Comparison of ENCODE assay signal across 8 cellular contexts in genomic region chr7:100167912-100168323, GRCh38. TPM values are rescaled to one million over a fixed set of nuclear protein-coding genes. Genes with fewer than 3 reads are reported as not detected.
DNase-seq lines count a peak whose midpoint lies in the region; ATAC-seq, FAIRE-seq and TF ChIP-seq lines count a peak whose summit lies in the region.

No MANE protein-coding gene starts in this region.

- peaks cover 0 to 34% (median 24%) of the 10 kb centered on the region in 5 donors for H3K4me1 ChIP-seq in subcutaneous abdominal adipose tissue (ENCODE audit: control insufficient read depth in 5 of 5, insufficient read depth in 5 of 5, low read length in 5 of 5)

- no peak for FAIRE-seq in H54 (lab: Jason Lieb, UNC)

- peak overlapping the region; percentile 81 for H3K4me3 Mint-ChIP-seq in activated T-cell treated with anti-CD3 and anti-CD28 coated beads, Interleukin-2, amount 50 U/mL, for 4 hours

- H3K27ac ChIP-seq in angular gyrus (ENCODE audit: low read depth, low read length) (peak overlapping the region; percentile 73), subcutaneous abdominal adipose tissue (ENCODE audit: low read depth, low read length) (no peak overlapping the region)

- H3K9me3 ChIP-seq in subcutaneous abdominal adipose tissue (ENCODE audit: control insufficient read depth in 5 of 5, low read length in 5 of 5), result no peaks in the 10 kb centered on the region

- peaks cover 17% of the 10 kb centered on the region for H3K27me3 Mint-ChIP-seq in activated T-cell treated with anti-CD3 and anti-CD28 coated beads, Interleukin-2, amount 50 U/mL, for 4 hours (ENCODE audit: low read depth)

- no peak for TF ChIP-seq POLR2A in H54 (IDR thresholded peaks at IDR 0.05; ENCODE audit: low read depth, low read length)

- peak overlapping the region; percentile 57 to 78 (median 69) for H3K4me3 ChIP-seq in subcutaneous abdominal adipose tissue (ENCODE audit: low read depth in 1 of 5, low read length in 5 of 5)

- no peaks in the 10 kb centered on the region for H3K36me3 ChIP-seq in subcutaneous abdominal adipose tissue (ENCODE audit: control insufficient read depth in 5 of 5, insufficient read depth in 5 of 5, low read length in 5 of 5)

- H3K9ac ChIP-seq in subcutaneous abdominal adipose tissue (ENCODE audit: low read length in 5 of 5), result peak overlapping the region; percentile 8 to 70 (median 50)

- H3K27me3 ChIP-seq in subcutaneous abdominal adipose tissue (ENCODE audit: control insufficient read depth in 5 of 5, insufficient read depth in 4 of 5, low read length in 5 of 5), result peaks cover 9 to 37% (median 26%) of the 10 kb centered on the region in 5 donors

- DNase-seq in activated T-cell treated with anti-CD3 and anti-CD28 coated beads, Interleukin-2, amount 50 U/mL, for 4 hours, result no peak
- no peak for DNase-seq in activated T-cell treated with anti-CD3 and anti-CD28 coated beads for 4 hours
- peak; percentile 51 for DNase-seq in islet precursor cell
- no peak for DNase-seq in H54 (ENCODE audit: insufficient read length, low spot score)
- no peak for DNase-seq in SIG-M5 treated with dmso at 0.1 percent for 504 hours (lab: John Stamatoyannopoulos, UW; ENCODE audit: unreplicated experiment)
- DNase-seq in cerebellar nuclear complex (lab: John Stamatoyannopoulos, UW), result no peak

- H3K4me1 Mint-ChIP-seq in activated T-cell treated with anti-CD3 and anti-CD28 coated beads, Interleukin-2, amount 50 U/mL, for 4 hours (ENCODE audit: low read depth), result peaks cover 73% of the 10 kb centered on the region

- H3K9me3 Mint-ChIP-seq in activated T-cell treated with anti-CD3 and anti-CD28 coated beads, Interleukin-2, amount 50 U/mL, for 4 hours, result no peaks in the 10 kb centered on the region

- ATAC-seq in activated T-cell treated with anti-CD3 and anti-CD28 coated beads, Interleukin-2, amount 50 U/mL, for 4 hours, result peak in 1 of 2 donors; percentile 9

- no peaks in the 10 kb centered on the region for H3K36me3 Mint-ChIP-seq in activated T-cell treated with anti-CD3 and anti-CD28 coated beads, Interleukin-2, amount 50 U/mL, for 4 hours (ENCODE audit: insufficient read depth)

RNA-seq across cellular contexts. Expression of gene GAL3ST4, which starts 0.5 kb away (rescaled TPM):
- total RNA-seq in activated T-cell treated with anti-CD3 and anti-CD28 coated beads, Interleukin-2, amount 50 U/mL, for 4 hours, result 1 to 10 TPM in 1 of 3 donors, under 1 TPM in 2; 0.33 to 1.2 (median 0.40) TPM

RNA-seq across cellular contexts. Expression of gene GPC2, which starts 9.3 kb away (rescaled TPM):
- 1 to 10 TPM; 3.5 to 4.2 (median 4.1) TPM for total RNA-seq in activated T-cell treated with anti-CD3 and anti-CD28 coated beads, Interleukin-2, amount 50 U/mL, for 4 hours

RNA-seq across cellular contexts. Expression of gene TRAPPC14, which starts 9.4 kb away (rescaled TPM):
- total RNA-seq in activated T-cell treated with anti-CD3 and anti-CD28 coated beads, Interleukin-2, amount 50 U/mL, for 4 hours, result 10 to 100 TPM; 41.9 to 45.6 (median 43.6) TPM

RNA-seq across cellular contexts. Expression of gene STAG3, which starts 9.8 kb away (rescaled TPM):
- 1 to 10 TPM; 3.3 to 5.8 (median 3.9) TPM for total RNA-seq in activated T-cell treated with anti-CD3 and anti-CD28 coated beads, Interleukin-2, amount 50 U/mL, for 4 hours

RNA-seq across cellular contexts. Expression of gene LAMTOR4, which starts 19.2 kb away (rescaled TPM):
- 100 to 1,000 TPM; 109 to 119 (median 115) TPM for total RNA-seq in activated T-cell treated with anti-CD3 and anti-CD28 coated beads, Interleukin-2, amount 50 U/mL, for 4 hours
